ENCODE assay signal across 20 cellular contexts in the genomic region with DNA sequence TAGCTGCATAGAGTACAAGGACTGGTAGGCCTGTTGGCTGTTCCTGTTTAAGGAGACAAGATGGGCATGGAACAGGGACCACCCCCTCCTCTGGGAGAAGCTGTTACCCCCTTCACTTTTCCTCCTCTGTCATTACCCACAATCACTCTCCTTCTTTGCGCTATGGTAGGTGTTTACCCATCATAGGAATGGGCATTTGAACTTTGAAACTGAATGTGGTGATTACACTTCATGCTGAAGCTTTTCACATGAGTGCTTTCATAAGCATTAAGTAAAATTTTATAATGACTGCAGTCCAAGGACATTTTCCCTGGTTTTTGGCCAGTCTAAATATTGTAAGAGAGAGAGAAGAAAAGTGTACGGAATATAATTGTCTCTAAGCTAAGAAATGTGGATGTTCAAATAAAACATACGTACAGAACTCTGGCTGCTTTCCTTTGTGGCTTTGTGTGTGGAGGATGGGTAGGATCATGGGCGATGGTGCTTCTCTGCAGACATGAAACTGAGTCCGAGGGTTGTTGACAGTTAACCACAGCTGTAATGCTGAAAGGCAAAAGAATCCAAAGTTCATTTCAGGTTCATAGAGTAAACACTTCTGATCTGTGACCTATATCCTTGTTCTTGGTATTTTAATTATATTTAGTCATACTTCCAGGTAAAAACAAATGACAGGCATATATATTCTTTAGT. TPM values are rescaled to one million over a fixed set of nuclear protein-coding genes. Genes with fewer than 3 reads are reported as not detected.
DNase-seq lines count a peak whose midpoint lies in the region; ATAC-seq and TF ChIP-seq lines count a peak whose summit lies in the region.
"Had no signal": no experiment of that assay in that cellular context is flagged by ENCODE, and none has a peak within 500 bp of the region (broad histone marks: within the 10 kb centered on the region; RNA-seq: fewer than 3 reads in every experiment).

No MANE protein-coding gene starts in this region.

- H3K4me3 ChIP-seq in choroid plexus epithelial cell (ENCODE audit: low read depth, low read length) (no peak overlapping the region), mucosa of descending colon (no peak overlapping the region)
- H3K4me3 ChIP-seq: BLaER1, lower lobe of right lung had no signal

- H3K4me1 ChIP-seq in mucosa of descending colon (ENCODE audit: low read depth), result peaks cover 19% of the 10 kb centered on the region
- H3K4me1 ChIP-seq: lower lobe of right lung had no signal

- H3K27ac Mint-ChIP-seq in stimulated activated naive CD8-positive, alpha-beta T cell treated with anti-CD3 and anti-CD28 coated beads, Interleukin-15, amount 100 ng/mL, for 72 hours, result no peak overlapping the region
- H3K27ac Mint-ChIP-seq: natural killer cell had no signal

- H3K36me3 ChIP-seq in mucosa of descending colon (ENCODE audit: low read depth), result no peaks in the 10 kb centered on the region
- H3K36me3 ChIP-seq: BLaER1, lower lobe of right lung, WERI-Rb-1 had no signal

- ATAC-seq in Right ventricle myocardium superior (ENCODE audit: poor library complexity), result peak; percentile 27
- peak; percentile 98 for ATAC-seq in mucosa of descending colon
- ATAC-seq in stimulated activated naive CD8-positive, alpha-beta T cell treated with anti-CD3 and anti-CD28 coated beads, Interleukin-15, amount 100 ng/mL, for 72 hours, result no peak
- ATAC-seq: esophagus mucosa, lower lobe of right lung, natural killer cell had no signal

- TF ChIP-seq CTCF in choroid plexus epithelial cell (conservative IDR thresholded peaks at IDR 0.05; ENCODE audit: low read depth, low read length), result no peak
- no peak for TF ChIP-seq CTCF in mucosa of descending colon (IDR thresholded peaks at IDR 0.05)

- H3K4me1 Mint-ChIP-seq in stimulated activated naive CD8-positive, alpha-beta T cell treated with anti-CD3 and anti-CD28 coated beads, Interleukin-15, amount 100 ng/mL, for 72 hours, result no peaks in the 10 kb centered on the region
- H3K4me1 Mint-ChIP-seq: natural killer cell had no signal

- H3K4me3 Mint-ChIP-seq in stimulated activated naive CD8-positive, alpha-beta T cell treated with anti-CD3 and anti-CD28 coated beads, Interleukin-15, amount 100 ng/mL, for 72 hours, result no peak overlapping the region
- H3K4me3 Mint-ChIP-seq: natural killer cell had no signal

- peaks cover 6% of the 10 kb centered on the region for H3K9me3 ChIP-seq in mucosa of descending colon
- H3K9me3 ChIP-seq: lower lobe of right lung had no signal

- DNase-seq in Right ventricle myocardium superior (no peak), cardiac septum (ENCODE audit: low spot score) (no peak), choroid plexus epithelial cell (ENCODE audit: low read depth) (peak; percentile 80), mucosa of descending colon (peak in 1 of 3 donors; percentile 75), Kasumi-1 (lab: John Stamatoyannopoulos, UW) (no peak), NCI-H510A treated with DMSO at 0.1 percent for 48 hours (lab: John Stamatoyannopoulos, UW) (no peak), EL (no peak)
- DNase-seq in stimulated activated naive CD8-positive, alpha-beta T cell treated with anti-CD3 and anti-CD28 coated beads, Interleukin-15, amount 100 ng/mL, for 72 hours, result no peak
- DNase-seq: caudate nucleus; DMS 273 treated with DMSO at 0.1 percent for 48 hours; effector CD4-positive, alpha-beta T cell; lower lobe of right lung; natural killer cell; NCI-H345; stimulated activated CD8-positive, alpha-beta memory T cell treated with anti-CD3 and anti-CD28 coated beads, Interleukin-4, amount 100 ng/mL, for 48 hours; WERI-Rb-1 had no signal

- peaks cover 8% of the 10 kb centered on the region in 2 donors for H3K9me3 Mint-ChIP-seq in stimulated activated naive CD8-positive, alpha-beta T cell treated with anti-CD3 and anti-CD28 coated beads, Interleukin-15, amount 100 ng/mL, for 72 hours
- H3K9me3 Mint-ChIP-seq: natural killer cell had no signal

- intact Hi-C loops in Right ventricle myocardium superior (cut with DNase I), result no loop called here
- intact Hi-C loops in cardiac septum (cut with DNase I), result no loop called here
- intact Hi-C loops in mucosa of descending colon (cut with DNase I, micrococcal nuclease), result no loop called here

- peaks cover 22% of the 10 kb centered on the region for H3K27me3 Mint-ChIP-seq in stimulated activated naive CD8-positive, alpha-beta T cell treated with anti-CD3 and anti-CD28 coated beads, Interleukin-15, amount 100 ng/mL, for 72 hours

RNA-seq across cellular contexts. Expression of a gene that starts 56.3 kb away (rescaled TPM):
- 13.9 TPM for total RNA-seq in Right ventricle myocardium superior
- total RNA-seq in cardiac septum, result 76.5 TPM
- total RNA-seq in mucosa of descending colon, result 10 to 100 TPM; 17.1 to 39.7 (median 39.4) TPM
- total RNA-seq: activated CD8-positive, alpha-beta memory T cell treated with anti-CD3 and anti-CD28 coated beads for 36 hours; natural killer cell; T-helper 1 cell treated with Interleukin-12 subunit alpha and Interleukin-12 subunit beta and Interleukin-4 antibody, amounts not matched to agents 30 ng/mL and 1 ng/mL, for 36 hours had no signal
